Comparison of ENCODE assay signal across 1 cellular context in the genomic region with DNA sequence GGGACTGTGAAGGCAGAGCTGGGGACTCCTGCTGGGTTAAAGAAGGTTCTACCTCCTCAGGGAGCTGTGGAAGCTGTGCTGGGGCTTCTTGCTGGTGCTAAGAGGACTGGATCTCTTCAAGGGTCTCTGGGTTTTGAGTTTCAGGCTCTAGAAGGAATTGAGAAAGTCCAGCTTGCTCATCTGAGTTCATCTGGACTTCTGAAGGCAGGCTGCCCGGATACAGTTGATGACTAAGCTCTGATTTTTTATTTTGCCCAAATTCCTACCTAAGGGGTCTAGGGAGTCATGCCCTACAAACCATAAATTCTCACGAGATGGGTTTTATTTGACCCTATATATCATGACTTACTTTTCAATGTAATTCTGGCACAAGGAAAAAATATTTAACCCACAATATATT.
TF ChIP-seq lines count a peak whose summit lies in the region.

No MANE protein-coding gene starts in this region.

TF ChIP-seq in IMR-90, 13 proteins besides CTCF, POLR2A, EP300 and RAD21:
- TF ChIP-seq, protein P1, sequence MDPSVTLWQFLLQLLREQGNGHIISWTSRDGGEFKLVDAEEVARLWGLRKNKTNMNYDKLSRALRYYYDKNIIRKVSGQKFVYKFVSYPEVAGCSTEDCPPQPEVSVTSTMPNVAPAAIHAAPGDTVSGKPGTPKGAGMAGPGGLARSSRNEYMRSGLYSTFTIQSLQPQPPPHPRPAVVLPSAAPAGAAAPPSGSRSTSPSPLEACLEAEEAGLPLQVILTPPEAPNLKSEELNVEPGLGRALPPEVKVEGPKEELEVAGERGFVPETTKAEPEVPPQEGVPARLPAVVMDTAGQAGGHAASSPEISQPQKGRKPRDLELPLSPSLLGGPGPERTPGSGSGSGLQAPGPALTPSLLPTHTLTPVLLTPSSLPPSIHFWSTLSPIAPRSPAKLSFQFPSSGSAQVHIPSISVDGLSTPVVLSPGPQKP (IDR thresholded peaks at IDR 0.05; ENCODE audit: borderline replicate concordance, low read depth, low read length) = no peak
- TF ChIP-seq RFX5 (IDR thresholded peaks at IDR 0.05; ENCODE audit: low read depth, low read length) (no peak), MAFK (IDR thresholded peaks at IDR 0.05; ENCODE audit: low read depth, low read length) (no peak), CEBPB (IDR thresholded peaks at IDR 0.05; ENCODE audit: low read depth, low read length) (no peak), FOS (IDR thresholded peaks at IDR 0.05; ENCODE audit: low read depth, low read length) (no peak), BHLHE40 (IDR thresholded peaks at IDR 0.05; ENCODE audit: low read depth, low read length) (no peak), SMC3 (IDR thresholded peaks at IDR 0.05; ENCODE audit: low read depth, low read length) (no peak), MAZ (IDR thresholded peaks at IDR 0.05; ENCODE audit: borderline replicate concordance, low read depth, low read length) (no peak), MXI1 (IDR thresholded peaks at IDR 0.05; ENCODE audit: borderline replicate concordance, low read depth, low read length) (no peak), CHD1 (IDR thresholded peaks at IDR 0.05; ENCODE audit: low read depth, low read length) (no peak), NFE2L2 (IDR thresholded peaks at IDR 0.05; ENCODE audit: low read depth, low read length) (no peak), RCOR1 (IDR thresholded peaks at IDR 0.05; ENCODE audit: insufficient replicate concordance, low read length) (no peak)
- TF ChIP-seq, protein P2, sequence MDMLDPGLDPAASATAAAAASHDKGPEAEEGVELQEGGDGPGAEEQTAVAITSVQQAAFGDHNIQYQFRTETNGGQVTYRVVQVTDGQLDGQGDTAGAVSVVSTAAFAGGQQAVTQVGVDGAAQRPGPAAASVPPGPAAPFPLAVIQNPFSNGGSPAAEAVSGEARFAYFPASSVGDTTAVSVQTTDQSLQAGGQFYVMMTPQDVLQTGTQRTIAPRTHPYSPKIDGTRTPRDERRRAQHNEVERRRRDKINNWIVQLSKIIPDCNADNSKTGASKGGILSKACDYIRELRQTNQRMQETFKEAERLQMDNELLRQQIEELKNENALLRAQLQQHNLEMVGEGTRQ (IDR thresholded peaks at IDR 0.05; ENCODE audit: low read depth, low read length) = no peak
